1 cellular context compared by ENCODE assay signal in the genomic region with DNA sequence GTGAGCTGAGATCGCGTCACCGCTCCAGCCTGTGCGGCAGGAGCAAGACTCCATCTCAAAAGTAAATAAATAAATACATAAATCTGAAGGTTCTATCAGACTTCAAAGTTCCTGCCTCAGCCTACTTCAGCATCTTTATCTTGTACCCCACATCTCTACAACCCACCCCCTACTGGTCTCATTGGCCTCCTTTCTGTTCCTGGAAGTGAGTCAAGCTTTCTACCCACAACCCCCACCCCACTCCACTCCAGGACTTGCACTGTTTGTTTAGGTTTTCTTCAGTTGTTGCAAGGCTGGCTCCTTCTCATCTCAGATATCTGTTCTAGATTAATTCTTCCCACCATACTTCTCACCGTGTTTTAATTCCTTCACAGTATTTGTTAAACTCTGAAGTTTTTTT.
TF ChIP-seq lines count a peak whose summit lies in the region.

No MANE protein-coding gene starts in this region.

TF ChIP-seq in GM12878, 131 proteins besides CTCF, POLR2A, EP300 and RAD21:
- TF ChIP-seq NR2C1 (IDR thresholded peaks at IDR 0.05) (no peak), SIX5 (IDR thresholded peaks at IDR 0.05; ENCODE audit: low read depth, low read length, severe bottlenecking) (no peak), FOXM1 (IDR thresholded peaks at IDR 0.05; ENCODE audit: low read depth, low read length) (no peak), HCFC1 (IDR thresholded peaks at IDR 0.05; ENCODE audit: low read length) (no peak), RCOR1 (conservative IDR thresholded peaks at IDR 0.05; ENCODE audit: low read depth, low read length) (no peak), HDAC6 (IDR thresholded peaks at IDR 0.05; ENCODE audit: unreplicated experiment) (no peak), GATAD2B (conservative IDR thresholded peaks at IDR 0.05; ENCODE audit: low read depth) (no peak), MYB (IDR thresholded peaks at IDR 0.05; ENCODE audit: borderline replicate concordance, low read depth, low read length) (no peak)
